ENCODE assay signal across 27 cellular contexts in genomic region chrX:70169281-70169680, GRCh38. TPM values are rescaled to one million over a fixed set of nuclear protein-coding genes. Genes with fewer than 3 reads are reported as not detected.
DNase-seq lines count a peak whose midpoint lies in the region; ATAC-seq and TF ChIP-seq lines count a peak whose summit lies in the region.
"Had no signal": no experiment of that assay in that cellular context is flagged by ENCODE, and none has a peak within 500 bp of the region (broad histone marks: within the 10 kb centered on the region; RNA-seq: fewer than 3 reads in every experiment).

No MANE protein-coding gene starts in this region.

- peak overlapping the region; percentile 66 for H3K27ac ChIP-seq in cardiac muscle cell
- H3K27ac ChIP-seq in right cardiac atrium (ENCODE audit: low read length), result no peak overlapping the region
- H3K27ac ChIP-seq in SJSA1, result peak overlapping the region; percentile 93
- H3K27ac ChIP-seq in mesenchymal stem cell (ENCODE audit: low read length, poor library complexity, severe bottlenecking), result no peak overlapping the region
- peak overlapping the region; percentile 37 to 65 for H3K27ac ChIP-seq in tibial artery
- H3K27ac ChIP-seq: gastrocnemius medialis had no signal

- ATAC-seq in right cardiac atrium, result no peak
- ATAC-seq: gastrocnemius medialis had no signal

- H3K9me3 Mint-ChIP-seq in activated CD4-positive, alpha-beta T cell treated with anti-CD3 and anti-CD28 coated beads, Interleukin-2, amount 10 ng/mL, durations not matched to agents 7 days and 5 days, result no peaks in the 10 kb centered on the region
- no peaks in the 10 kb centered on the region for H3K9me3 Mint-ChIP-seq in immature natural killer cell
- H3K9me3 Mint-ChIP-seq: activated naive CD8-positive, alpha-beta T cell treated with anti-CD3 and anti-CD28 coated beads for 36 hours had no signal

- 94% methylated on average over 7 of the region's 7 CpGs for WGBS in right cardiac atrium
- whole genome bisulfite sequencing in mesenchymal stem cell, result 92% methylated on average over 7 of the region's 7 CpGs

- H3K9me3 ChIP-seq in cardiac muscle cell (ENCODE audit: low read depth) (no peaks in the 10 kb centered on the region), right cardiac atrium (ENCODE audit: control insufficient read depth, low read length) (no peaks in the 10 kb centered on the region), SJSA1 (replicated peaks) (no peaks in the 10 kb centered on the region), mesenchymal stem cell (ENCODE audit: control insufficient read depth, low read length) (no peaks in the 10 kb centered on the region), tibial artery (no peaks in the 10 kb centered on the region)
- H3K9me3 ChIP-seq: gastrocnemius medialis, right atrium auricular region had no signal

- POLR2A ChIA-PET in activated CD4-positive, alpha-beta T cell treated with anti-CD3 and anti-CD28 coated beads, Interleukin-2, amount 10 ng/mL, durations not matched to agents 7 days and 5 days (lab: Charles Lee), result no interaction called here

- no peak for DNase-seq in cardiac muscle cell (ENCODE audit: low read depth in 1 of 2, low spot score in 1 of 2)
- DNase-seq in right cardiac atrium, result no peak
- no peak for DNase-seq in SJSA1 (ENCODE audit: low read depth in 1 of 2, low spot score in 2 of 2)
- DNase-seq in mesenchymal stem cell, result no peak
- DNase-seq in tibial artery, result no peak
- DNase-seq in activated CD4-positive, alpha-beta T cell treated with anti-CD3 and anti-CD28 coated beads, Interleukin-2, amount 10 ng/mL, durations not matched to agents 7 days and 5 days, result no peak
- no peak for DNase-seq in immature natural killer cell
- DNase-seq in NCI-H2196 (lab: John Stamatoyannopoulos, UW; ENCODE audit: unreplicated experiment), result no peak
- DNase-seq: activated naive CD8-positive, alpha-beta T cell treated with anti-CD3 and anti-CD28 coated beads for 36 hours; effector CD4-positive, alpha-beta T cell; erythroblast; gastrocnemius medialis; Kasumi-1; NCI-H1092 treated with DMSO at 0.1 percent for 48 hours; NCI-H1930; NCI-H345; SHP77 treated with DMSO at 0.1 percent for 48 hours; stimulated activated CD4-positive, alpha-beta T cell treated with anti-CD3 and anti-CD28 coated beads, Interleukin-15, amount 100 ng/mL, for 24 hours had no signal

- H3K27me3 Mint-ChIP-seq in activated CD4-positive, alpha-beta T cell treated with anti-CD3 and anti-CD28 coated beads, Interleukin-2, amount 10 ng/mL, durations not matched to agents 7 days and 5 days, result no peaks in the 10 kb centered on the region
- peaks cover 0 to 6% (median 5%) of the 10 kb centered on the region in 3 donors for H3K27me3 Mint-ChIP-seq in immature natural killer cell (ENCODE audit: low read depth in 3 of 3)
- H3K27me3 Mint-ChIP-seq: activated naive CD8-positive, alpha-beta T cell treated with anti-CD3 and anti-CD28 coated beads for 36 hours had no signal

- H2BK5ac ChIP-seq in mesenchymal stem cell (ENCODE audit: low read depth, low read length, poor library complexity, severe bottlenecking), result no peak overlapping the region

- H3K23ac ChIP-seq in mesenchymal stem cell (ENCODE audit: low read length in 2 of 2), result no peak overlapping the region

- TF ChIP-seq CTCF in cardiac muscle cell (IDR thresholded peaks at IDR 0.05; ENCODE audit: low read depth, low read length) (no peak), tibial artery (IDR thresholded peaks at IDR 0.05) (no peak)

- H4K8ac ChIP-seq in mesenchymal stem cell (ENCODE audit: low read length), result peak overlapping the region; percentile 7

- no peak overlapping the region for H3K4me2 ChIP-seq in mesenchymal stem cell (ENCODE audit: low read length, poor library complexity, severe bottlenecking)

- intact Hi-C loops in right cardiac atrium (cut with DNase I), result no loop called here
- intact Hi-C loops in tibial artery (cut with DNase I; ENCODE audit: low total_unique reads), result no loop called here

- H3K27me3 ChIP-seq in cardiac muscle cell, result no peaks in the 10 kb centered on the region
- no peaks in the 10 kb centered on the region for H3K27me3 ChIP-seq in right cardiac atrium (ENCODE audit: control insufficient read depth, insufficient read depth)
- H3K27me3 ChIP-seq in SJSA1 (replicated peaks), result no peaks in the 10 kb centered on the region
- H3K27me3 ChIP-seq in mesenchymal stem cell (ENCODE audit: control insufficient read depth in 1 of 2, insufficient read depth in 1 of 2, low read length in 2 of 2), result peaks cover 0 to 13% of the 10 kb centered on the region in 2 experiments
- H3K27me3 ChIP-seq in tibial artery, result no peaks in the 10 kb centered on the region
- H3K27me3 ChIP-seq: gastrocnemius medialis, right atrium auricular region had no signal

- H3K9ac ChIP-seq in mesenchymal stem cell (ENCODE audit: low read length), result peak overlapping the region; percentile 70

- H2BK12ac ChIP-seq in mesenchymal stem cell (ENCODE audit: low read length in 2 of 2), result no peak overlapping the region

- CTCF ChIA-PET in activated CD4-positive, alpha-beta T cell treated with anti-CD3 and anti-CD28 coated beads, Interleukin-2, amount 10 ng/mL, durations not matched to agents 7 days and 5 days (lab: Charles Lee), result interaction anchor here (1.7 kb wide), 1 partner anchor 10 kb away, joined by 5 read pairs; no protein-coding TSS in a partner anchor

- no peak overlapping the region for H2BK15ac ChIP-seq in mesenchymal stem cell (ENCODE audit: low read depth, poor library complexity, severe bottlenecking)

- no peak overlapping the region for H2BK120ac ChIP-seq in mesenchymal stem cell (ENCODE audit: low read depth, low read length)

- peaks cover 10% of the 10 kb centered on the region for H3K4me1 Mint-ChIP-seq in activated CD4-positive, alpha-beta T cell treated with anti-CD3 and anti-CD28 coated beads, Interleukin-2, amount 10 ng/mL, durations not matched to agents 7 days and 5 days
- H3K4me1 Mint-ChIP-seq in immature natural killer cell, result no peaks in the 10 kb centered on the region

- H3K4me3 ChIP-seq in cardiac muscle cell, result no peak overlapping the region
- H3K4me3 ChIP-seq in right cardiac atrium (ENCODE audit: low read length), result no peak overlapping the region
- H3K4me3 ChIP-seq in SJSA1, result no peak overlapping the region
- no peak overlapping the region for H3K4me3 ChIP-seq in mesenchymal stem cell (ENCODE audit: insufficient read depth in 1 of 2, low read depth in 1 of 2, low read length in 2 of 2)
- H3K4me3 ChIP-seq in tibial artery, result no peak overlapping the region
- H3K4me3 ChIP-seq: gastrocnemius medialis, lung, right atrium auricular region had no signal

- H3K36me3 ChIP-seq in cardiac muscle cell (no peaks in the 10 kb centered on the region), SJSA1 (peaks cover 6% of the 10 kb centered on the region; the same call in 1 of the 2 replicates), mesenchymal stem cell (ENCODE audit: control insufficient read depth in 1 of 2, insufficient read depth in 2 of 2, low read depth in 1 of 2, low read length in 2 of 2) (peaks cover 3 to 16% of the 10 kb centered on the region in 2 experiments), tibial artery (no peaks in the 10 kb centered on the region)

- H3K79me1 ChIP-seq in mesenchymal stem cell (replicated peaks; ENCODE audit: low read length, poor library complexity, severe bottlenecking), result no peaks in the 10 kb centered on the region

- no peak overlapping the region for H2AFZ ChIP-seq in mesenchymal stem cell (ENCODE audit: low read depth, low read length)

- no peak overlapping the region for H3K27ac Mint-ChIP-seq in activated CD4-positive, alpha-beta T cell treated with anti-CD3 and anti-CD28 coated beads, Interleukin-2, amount 10 ng/mL, durations not matched to agents 7 days and 5 days
- no peak overlapping the region for H3K27ac Mint-ChIP-seq in immature natural killer cell
- H3K27ac Mint-ChIP-seq: activated naive CD8-positive, alpha-beta T cell treated with anti-CD3 and anti-CD28 coated beads for 36 hours had no signal

- H4K91ac ChIP-seq in mesenchymal stem cell (ENCODE audit: low read length), result no peak overlapping the region

- H3K18ac ChIP-seq in mesenchymal stem cell (ENCODE audit: low read depth in 1 of 2, low read length in 2 of 2), result peak overlapping the region in 1 of 2 experiments; percentile 24

- no peak overlapping the region for H3K4me3 Mint-ChIP-seq in activated CD4-positive, alpha-beta T cell treated with anti-CD3 and anti-CD28 coated beads, Interleukin-2, amount 10 ng/mL, durations not matched to agents 7 days and 5 days
- H3K4me3 Mint-ChIP-seq in immature natural killer cell, result no peak overlapping the region
- H3K4me3 Mint-ChIP-seq: activated naive CD8-positive, alpha-beta T cell treated with anti-CD3 and anti-CD28 coated beads for 36 hours had no signal

- peaks cover 17% of the 10 kb centered on the region for H3K36me3 Mint-ChIP-seq in activated CD4-positive, alpha-beta T cell treated with anti-CD3 and anti-CD28 coated beads, Interleukin-2, amount 10 ng/mL, durations not matched to agents 7 days and 5 days (ENCODE audit: low read depth)
- peaks cover 2 to 6% (median 3%) of the 10 kb centered on the region in 3 donors for H3K36me3 Mint-ChIP-seq in immature natural killer cell

- H3K4me1 ChIP-seq in cardiac muscle cell (ENCODE audit: low read depth) (no peaks in the 10 kb centered on the region), right cardiac atrium (ENCODE audit: control insufficient read depth, insufficient read depth, low read length) (no peaks in the 10 kb centered on the region), SJSA1 (replicated peaks) (peaks cover 62% of the 10 kb centered on the region), mesenchymal stem cell (ENCODE audit: control insufficient read depth, insufficient read depth, low read depth, low read length) (peaks cover 6% of the 10 kb centered on the region), tibial artery (peaks cover 0 to 10% (median 0%) of the 10 kb centered on the region in 4 donors)
- H3K4me1 ChIP-seq: gastrocnemius medialis had no signal

- peak overlapping the region; percentile 73 for H2AK5ac ChIP-seq in mesenchymal stem cell (ENCODE audit: low read length, severe bottlenecking)

- no peak overlapping the region for H3K4ac ChIP-seq in mesenchymal stem cell (ENCODE audit: low read depth in 1 of 2, low read length in 2 of 2)

- no peak overlapping the region for H3K14ac ChIP-seq in mesenchymal stem cell (ENCODE audit: low read length in 2 of 2)

RNA-seq across cellular contexts. Expression of gene DGAT2L6, which starts 8.0 kb away (rescaled TPM):
- not detected in 2 replicates for total RNA-seq in cardiac muscle cell
- polyA plus RNA-seq in cardiac muscle cell, result not detected in 2 replicates
- not detected for total RNA-seq in right cardiac atrium
- polyA plus RNA-seq in right cardiac atrium, result not detected
- not detected in 2 replicates for total RNA-seq in SJSA1 (2014; rRNA removed; shearing (Covaris generic))
- not detected for polyA plus RNA-seq in mesenchymal stem cell (2013, experiment 1 of 2)
- polyA plus RNA-seq in mesenchymal stem cell (2013, experiment 2 of 2), result not detected
- total RNA-seq in activated CD4-positive, alpha-beta T cell treated with anti-CD3 and anti-CD28 coated beads, Interleukin-2, amount 10 ng/mL, durations not matched to agents 7 days and 5 days, result not detected
- polyA plus RNA-seq in immature natural killer cell, result not detected
- total RNA-seq: A172; activated naive CD8-positive, alpha-beta T cell treated with anti-CD3 and anti-CD28 coated beads for 36 hours; cerebellum; gastrocnemius medialis; kidney epithelial cell; lung; occipital lobe; right atrium auricular region; T-helper 1 cell treated with Interleukin-12 subunit alpha and Interleukin-12 subunit beta and Interleukin-4 antibody, amounts not matched to agents 30 ng/mL and 1 ng/mL, for 36 hours; ureter had no signal
- polyA plus RNA-seq: BJ, lung had no signal

RNA-seq across cellular contexts. Expression of gene IGBP1, which starts 36.0 kb away (rescaled TPM):
- 49.3 and 78.5 TPM in 2 replicates for total RNA-seq in cardiac muscle cell
- polyA plus RNA-seq in cardiac muscle cell, result 27.6 and 36.1 TPM in 2 replicates
- total RNA-seq in right cardiac atrium, result 10 to 100 TPM; 42.9 to 71.5 (median 53.8) TPM
- 45.9 TPM for polyA plus RNA-seq in right cardiac atrium
- total RNA-seq in SJSA1 (2014; rRNA removed; shearing (Covaris generic)), result 42.1 and 45.4 TPM in 2 replicates
- 56.2 TPM for polyA plus RNA-seq in mesenchymal stem cell (2013, experiment 1 of 2)
- 58.2 TPM for polyA plus RNA-seq in mesenchymal stem cell (2013, experiment 2 of 2)
- total RNA-seq in activated CD4-positive, alpha-beta T cell treated with anti-CD3 and anti-CD28 coated beads, Interleukin-2, amount 10 ng/mL, durations not matched to agents 7 days and 5 days, result 10 to 100 TPM; 60.3 to 64.1 TPM
- 10 to 100 TPM; 37.8 to 55.6 (median 43.9) TPM for polyA plus RNA-seq in immature natural killer cell

Comparison
In these comparisons a context has a peak if more than half of its experiments do, and no peak if none do; other contexts are left out.
1. H3K27ac ChIP-seq: peak in cardiac muscle cell (single experiment), SJSA1 (single experiment) and tibial artery (2 of 2); none in right cardiac atrium (single experiment) and mesenchymal stem cell (single experiment).